In genomic region chr6:33323623-33323948, GRCh38 we compare ENCODE assay signal across 8 cellular contexts. TPM values are rescaled to one million over a fixed set of nuclear protein-coding genes. Genes with fewer than 3 reads are reported as not detected.
A peak's percentile ranks its signal among the peaks of the same experiment; 100 is the strongest.
DNase-seq lines count a peak whose midpoint lies in the region; ATAC-seq, FAIRE-seq and TF ChIP-seq lines count a peak whose summit lies in the region.

No MANE protein-coding gene starts in this region.

- ATAC-seq in GM23338 (peak; percentile 6), HG02588 (IDR thresholded peaks at IDR 0.05; ENCODE audit: unreplicated experiment) (no peak)
- ATAC-seq in stimulated activated naive B cell treated with anti-CD40 and anti-IgM and Interleukin-4, amounts not matched to agents 10 μg/mL and 1 μg/mL and 100 μg/mL, for 72 hours (replicated peaks) = peak in 1 of 2 donors; percentile 3

- peaks cover 36% of the 10 kb centered on the region for H3K79me2 ChIP-seq in GM23338 (replicated peaks; ENCODE audit: insufficient read depth)
- peaks cover 34% of the 10 kb centered on the region for H3K79me2 ChIP-seq in SU-DHL-6 (ENCODE audit: insufficient read depth, low read length)

- H3F3A ChIP-seq in GM23338 (replicated peaks; ENCODE audit: low read depth) (peaks cover 18% of the 10 kb centered on the region), SU-DHL-6 (ENCODE audit: insufficient read depth) (peaks cover 37% of the 10 kb centered on the region)

- H3K27me3 Mint-ChIP-seq in GM23338 (ENCODE audit: insufficient read depth, low read depth, poor library complexity) = peaks cover 14% of the 10 kb centered on the region
- peaks cover 19% of the 10 kb centered on the region for H3K27me3 Mint-ChIP-seq in glutamatergic neuron (ENCODE audit: unreplicated experiment)
- H3K27me3 Mint-ChIP-seq in stimulated activated naive B cell treated with anti-CD40 and anti-IgM and Interleukin-4, amounts not matched to agents 10 μg/mL and 1 μg/mL and 100 μg/mL, for 72 hours = no peaks in the 10 kb centered on the region

- DNase-seq in BJ (ENCODE audit: low read depth) = no peak
- DNase-seq in GM23338 (ENCODE audit: low spot score) = peak; percentile 43
- DNase-seq in glutamatergic neuron = peak; percentile 70
- no peak for DNase-seq in stimulated activated naive B cell treated with anti-CD40 and anti-IgM and Interleukin-4, amounts not matched to agents 10 μg/mL and 1 μg/mL and 100 μg/mL, for 72 hours
- no peak for DNase-seq in HTR-8/SVneo (ENCODE audit: insufficient read length, low spot score)
- no peak for DNase-seq in NCI-H774 (lab: John Stamatoyannopoulos, UW)

- peak overlapping the region; percentile 97 for H3K27ac Mint-ChIP-seq in GM23338
- H3K27ac Mint-ChIP-seq in glutamatergic neuron (ENCODE audit: unreplicated experiment) = peak overlapping the region; percentile 97
- H3K27ac Mint-ChIP-seq in stimulated activated naive B cell treated with anti-CD40 and anti-IgM and Interleukin-4, amounts not matched to agents 10 μg/mL and 1 μg/mL and 100 μg/mL, for 72 hours = peak overlapping the region; percentile 99

- H3K36me3 ChIP-seq in BJ (ENCODE audit: control insufficient read depth, insufficient read depth, low read length) (peaks cover 18% of the 10 kb centered on the region), GM23338 (ENCODE audit: insufficient read depth) (peaks cover 14% of the 10 kb centered on the region), SU-DHL-6 (ENCODE audit: low read length) (peaks cover 17% of the 10 kb centered on the region)

- TF ChIP-seq CTCF in BJ (IDR thresholded peaks at IDR 0.05; ENCODE audit: insufficient read depth, low read depth, low read length) (no peak), GM23338 (conservative IDR thresholded peaks at IDR 0.05; ENCODE audit: low read depth in 2 of 2) (no peak), SU-DHL-6 (IDR thresholded peaks at IDR 0.05; ENCODE audit: insufficient read depth, low read length, poor library complexity, severe bottlenecking) (no peak), glutamatergic neuron (IDR thresholded peaks at IDR 0.05; ENCODE audit: partially characterized antibody, unreplicated experiment) (no peak)

- no peaks in the 10 kb centered on the region for H3K9me3 ChIP-seq in SU-DHL-6 (ENCODE audit: insufficient read depth, low read length)

- H3K9me3 Mint-ChIP-seq in GM23338 (no peaks in the 10 kb centered on the region), glutamatergic neuron (ENCODE audit: unreplicated experiment) (peaks cover 12% of the 10 kb centered on the region)
- no peaks in the 10 kb centered on the region for H3K9me3 Mint-ChIP-seq in stimulated activated naive B cell treated with anti-CD40 and anti-IgM and Interleukin-4, amounts not matched to agents 10 μg/mL and 1 μg/mL and 100 μg/mL, for 72 hours

- peaks cover 11% of the 10 kb centered on the region for H4K20me1 ChIP-seq in GM23338 (replicated peaks; ENCODE audit: insufficient read depth)
- H4K20me1 ChIP-seq in SU-DHL-6 (ENCODE audit: low read depth, low read length) = no peaks in the 10 kb centered on the region; the same call in 1 of the 2 replicates

- H3K9me2 ChIP-seq in GM23338 (ENCODE audit: insufficient read depth) (no peaks in the 10 kb centered on the region), SU-DHL-6 (replicated peaks; ENCODE audit: insufficient read depth, low read length) (no peaks in the 10 kb centered on the region)

- H3K4me2 ChIP-seq in GM23338 (peak overlapping the region; percentile 92), SU-DHL-6 (ENCODE audit: low read depth, low read length, poor library complexity, severe bottlenecking) (peak overlapping the region; percentile 64)

- POLR2A ChIA-PET in BJ (lab: Charles Lee) = no interaction called here

- FAIRE-seq in HTR-8/SVneo (lab: Jason Lieb, UNC) = no peak

- H3K9ac ChIP-seq in SU-DHL-6 (ENCODE audit: low read length) = peak overlapping the region; percentile 94

- peaks cover 35% of the 10 kb centered on the region for H3K4me1 ChIP-seq in GM23338 (ENCODE audit: insufficient read depth)

- H3K4me3 ChIP-seq in BJ (ENCODE audit: low read depth, low read length) (peak overlapping the region; percentile 62), GM23338 (peak overlapping the region; percentile 80), SU-DHL-6 (ENCODE audit: insufficient read depth, low read length, poor library complexity, severe bottlenecking) (peak overlapping the region; percentile 54)

- H3K27ac ChIP-seq in GM23338 (ENCODE audit: low read depth) (peak overlapping the region; percentile 72), SU-DHL-6 (ENCODE audit: low read depth, low read length) (peak overlapping the region; percentile 92)

- peaks cover 49% of the 10 kb centered on the region for H3K4me1 Mint-ChIP-seq in GM23338
- peaks cover 19% of the 10 kb centered on the region for H3K4me1 Mint-ChIP-seq in glutamatergic neuron (ENCODE audit: low read depth, unreplicated experiment)
- H3K4me1 Mint-ChIP-seq in stimulated activated naive B cell treated with anti-CD40 and anti-IgM and Interleukin-4, amounts not matched to agents 10 μg/mL and 1 μg/mL and 100 μg/mL, for 72 hours = peaks cover 38 to 52% of the 10 kb centered on the region in 2 donors

- H2AFZ ChIP-seq in GM23338 (peak overlapping the region; percentile 65), SU-DHL-6 (ENCODE audit: low read depth, low read length, severe bottlenecking) (peak overlapping the region; percentile 2)

- H3K4me3 Mint-ChIP-seq in GM23338 (peak overlapping the region; percentile 90), glutamatergic neuron (ENCODE audit: unreplicated experiment) (peak overlapping the region; percentile 93)
- H3K4me3 Mint-ChIP-seq in stimulated activated naive B cell treated with anti-CD40 and anti-IgM and Interleukin-4, amounts not matched to agents 10 μg/mL and 1 μg/mL and 100 μg/mL, for 72 hours = peak overlapping the region; percentile 90 to 97

- CTCF ChIA-PET in BJ (lab: Yijun Ruan, JAX) = no interaction called here

- H3K36me3 Mint-ChIP-seq in GM23338 (ENCODE audit: low read depth) (peaks cover 35% of the 10 kb centered on the region), glutamatergic neuron (ENCODE audit: unreplicated experiment) (no peaks in the 10 kb centered on the region)
- H3K36me3 Mint-ChIP-seq in stimulated activated naive B cell treated with anti-CD40 and anti-IgM and Interleukin-4, amounts not matched to agents 10 μg/mL and 1 μg/mL and 100 μg/mL, for 72 hours = peaks cover 35 to 41% of the 10 kb centered on the region in 2 donors

- H3K27me3 ChIP-seq in BJ (ENCODE audit: control insufficient read depth, insufficient read depth, low read length) (no peaks in the 10 kb centered on the region), GM23338 (ENCODE audit: insufficient read depth) (no peaks in the 10 kb centered on the region), SU-DHL-6 (ENCODE audit: low read length) (no peaks in the 10 kb centered on the region)

TF ChIP-seq in GM23338, 12 proteins besides CTCF, POLR2A, EP300 and RAD21 (continues in another document):
- TF ChIP-seq, protein P1, sequence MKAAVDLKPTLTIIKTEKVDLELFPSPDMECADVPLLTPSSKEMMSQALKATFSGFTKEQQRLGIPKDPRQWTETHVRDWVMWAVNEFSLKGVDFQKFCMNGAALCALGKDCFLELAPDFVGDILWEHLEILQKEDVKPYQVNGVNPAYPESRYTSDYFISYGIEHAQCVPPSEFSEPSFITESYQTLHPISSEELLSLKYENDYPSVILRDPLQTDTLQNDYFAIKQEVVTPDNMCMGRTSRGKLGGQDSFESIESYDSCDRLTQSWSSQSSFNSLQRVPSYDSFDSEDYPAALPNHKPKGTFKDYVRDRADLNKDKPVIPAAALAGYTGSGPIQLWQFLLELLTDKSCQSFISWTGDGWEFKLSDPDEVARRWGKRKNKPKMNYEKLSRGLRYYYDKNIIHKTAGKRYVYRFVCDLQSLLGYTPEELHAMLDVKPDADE (IDR thresholded peaks at IDR 0.05) = no peak
- TF ChIP-seq EZH2 (IDR thresholded peaks at IDR 0.05; ENCODE audit: low read depth, unreplicated experiment) (no peak), NANOG (IDR thresholded peaks at IDR 0.05; ENCODE audit: borderline replicate concordance) (no peak)

RNA-seq across cellular contexts. Expression of gene DAXX, which starts 0.8 kb away (rescaled TPM):
- polyA plus RNA-seq in BJ (2011; rRNA removed) (37.5 and 46.9 TPM in 2 replicates), GM23338 (2016; fragmentation: Nextera tagmentation; extraction: Ambion mirVana) (67.4 and 71.0 TPM in 2 replicates)
- 11.8 and 18.3 TPM in 2 replicates for polyA minus RNA-seq in BJ (2011; rRNA and poly(A)+ RNA removed)
- total RNA-seq in GM23338 (2014; rRNA removed; shearing (Covaris generic)) = 73.2 and 107 TPM in 2 replicates
- 37.1 TPM for total RNA-seq in glutamatergic neuron (ENCODE audit: unreplicated experiment)

RNA-seq across cellular contexts. Expression of gene ZBTB22, which starts 6.0 kb away (rescaled TPM):
- polyA plus RNA-seq in BJ (2011; rRNA removed) (10.6 and 13.6 TPM in 2 replicates), GM23338 (2016; fragmentation: Nextera tagmentation; extraction: Ambion mirVana) (1.9 and 3.9 TPM in 2 replicates)
- 11.8 and 18.2 TPM in 2 replicates for polyA minus RNA-seq in BJ (2011; rRNA and poly(A)+ RNA removed)
- 7.7 and 8.8 TPM in 2 replicates for total RNA-seq in GM23338 (2014; rRNA removed; shearing (Covaris generic))
- total RNA-seq in glutamatergic neuron (ENCODE audit: unreplicated experiment) = 21.7 TPM

RNA-seq across cellular contexts. Expression of gene TAPBP, which starts 9.7 kb away (rescaled TPM):
- 23.1 and 37.9 TPM in 2 replicates for polyA plus RNA-seq in BJ (2011; rRNA removed)
- 21.8 and 33.1 TPM in 2 replicates for polyA minus RNA-seq in BJ (2011; rRNA and poly(A)+ RNA removed)
- 29.1 and 37.5 TPM in 2 replicates for total RNA-seq in GM23338 (2014; rRNA removed; shearing (Covaris generic))
- 18.1 and 19.9 TPM in 2 replicates for polyA plus RNA-seq in GM23338 (2016; fragmentation: Nextera tagmentation; extraction: Ambion mirVana)
- total RNA-seq in glutamatergic neuron (ENCODE audit: unreplicated experiment) = 4.7 TPM

RNA-seq across cellular contexts. Expression of gene RGL2, which starts 24.8 kb away (rescaled TPM):
- polyA plus RNA-seq in BJ (2011; rRNA removed) (24.2 and 35.2 TPM in 2 replicates), GM23338 (2016; fragmentation: Nextera tagmentation; extraction: Ambion mirVana) (28.0 and 31.7 TPM in 2 replicates)
- 25.3 and 28.3 TPM in 2 replicates for polyA minus RNA-seq in BJ (2011; rRNA and poly(A)+ RNA removed)
- 44.9 and 52.2 TPM in 2 replicates for total RNA-seq in GM23338 (2014; rRNA removed; shearing (Covaris generic))
- 61.3 TPM for total RNA-seq in glutamatergic neuron (ENCODE audit: unreplicated experiment)

RNA-seq across cellular contexts. Expression of gene PFDN6, which starts 34.2 kb away (rescaled TPM):
- polyA plus RNA-seq in BJ (2011; rRNA removed) (49.0 and 55.5 TPM in 2 replicates), GM23338 (2016; fragmentation: Nextera tagmentation; extraction: Ambion mirVana) (54.0 and 56.1 TPM in 2 replicates)
- 7.4 and 10.3 TPM in 2 replicates for polyA minus RNA-seq in BJ (2011; rRNA and poly(A)+ RNA removed)
- 62.2 and 80.4 TPM in 2 replicates for total RNA-seq in GM23338 (2014; rRNA removed; shearing (Covaris generic))
- total RNA-seq in glutamatergic neuron (ENCODE audit: unreplicated experiment) = 69.7 TPM

Comparison
In these comparisons a context has a peak if more than half of its experiments do, and no peak if none do; other contexts are left out.
1. DNase-seq: peak in GM23338 (single experiment) and glutamatergic neuron (single experiment); none in BJ (single experiment), stimulated activated naive B cell treated with anti-CD40 and anti-IgM and Interleukin-4, amounts not matched to agents 10 μg/mL and 1 μg/mL and 100 μg/mL, for 72 hours (single experiment), HTR-8/SVneo (single experiment) and NCI-H774 (single experiment).
2. Peak in every context shown above with its lines, with median percentiles within 50 percentile points of each other: H3K4me3 ChIP-seq, H3K27ac Mint-ChIP-seq and H3K4me3 Mint-ChIP-seq.